ENCODE assay signal across 1 cellular context in the genomic region with DNA sequence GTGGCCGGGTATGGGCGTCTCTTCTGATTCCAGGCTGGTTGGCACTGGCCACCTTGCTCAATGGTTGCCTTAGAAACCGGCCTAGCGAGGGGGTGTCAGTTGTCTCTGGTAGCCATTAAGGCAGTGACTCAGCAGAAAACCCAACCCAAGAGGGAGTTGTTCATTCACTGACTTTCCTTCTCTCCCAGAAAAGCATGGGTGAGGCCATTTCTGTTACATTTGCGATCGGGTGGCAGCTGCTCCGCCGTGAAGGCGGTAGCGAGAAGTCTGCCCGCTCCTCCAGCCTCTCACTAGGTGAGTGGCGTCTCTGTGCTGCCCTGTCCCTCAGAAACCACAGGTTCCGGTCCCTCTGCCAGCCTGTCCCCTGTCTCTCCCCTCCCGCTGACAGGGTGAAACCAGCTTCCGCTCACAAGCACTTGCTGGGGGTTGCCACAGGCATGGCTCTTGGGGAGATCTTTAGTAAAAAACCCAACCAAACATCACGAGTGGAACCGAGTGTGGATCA.
TF ChIP-seq lines count a peak whose summit lies in the region.

No MANE protein-coding gene starts in this region.

TF ChIP-seq in A549, 52 proteins besides CTCF, POLR2A, EP300 and RAD21 (continued from another document):
- TF ChIP-seq EHMT2 (IDR thresholded peaks at IDR 0.05; ENCODE audit: low read depth): no peak
- peak; percentile 91; the same call in 1 of the 2 replicates for TF ChIP-seq EHF (CRISPR knock-in tag; IDR thresholded peaks at IDR 0.05)
- TF ChIP-seq ZC3H11A (IDR thresholded peaks at IDR 0.05): no peak
- TF ChIP-seq HDAC2 (IDR thresholded peaks at IDR 0.05): no peak
- no peak for TF ChIP-seq CEBPB (IDR thresholded peaks at IDR 0.05)
- TF ChIP-seq, protein P1, sequence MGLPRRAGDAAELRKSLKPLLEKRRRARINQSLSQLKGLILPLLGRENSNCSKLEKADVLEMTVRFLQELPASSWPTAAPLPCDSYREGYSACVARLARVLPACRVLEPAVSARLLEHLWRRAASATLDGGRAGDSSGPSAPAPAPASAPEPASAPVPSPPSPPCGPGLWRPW (IDR thresholded peaks at IDR 0.05): no peak
- TF ChIP-seq, protein P2, sequence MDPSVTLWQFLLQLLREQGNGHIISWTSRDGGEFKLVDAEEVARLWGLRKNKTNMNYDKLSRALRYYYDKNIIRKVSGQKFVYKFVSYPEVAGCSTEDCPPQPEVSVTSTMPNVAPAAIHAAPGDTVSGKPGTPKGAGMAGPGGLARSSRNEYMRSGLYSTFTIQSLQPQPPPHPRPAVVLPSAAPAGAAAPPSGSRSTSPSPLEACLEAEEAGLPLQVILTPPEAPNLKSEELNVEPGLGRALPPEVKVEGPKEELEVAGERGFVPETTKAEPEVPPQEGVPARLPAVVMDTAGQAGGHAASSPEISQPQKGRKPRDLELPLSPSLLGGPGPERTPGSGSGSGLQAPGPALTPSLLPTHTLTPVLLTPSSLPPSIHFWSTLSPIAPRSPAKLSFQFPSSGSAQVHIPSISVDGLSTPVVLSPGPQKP (IDR thresholded peaks at IDR 0.05; ENCODE audit: low read depth, low read length): no peak
- TF ChIP-seq, protein P3, sequence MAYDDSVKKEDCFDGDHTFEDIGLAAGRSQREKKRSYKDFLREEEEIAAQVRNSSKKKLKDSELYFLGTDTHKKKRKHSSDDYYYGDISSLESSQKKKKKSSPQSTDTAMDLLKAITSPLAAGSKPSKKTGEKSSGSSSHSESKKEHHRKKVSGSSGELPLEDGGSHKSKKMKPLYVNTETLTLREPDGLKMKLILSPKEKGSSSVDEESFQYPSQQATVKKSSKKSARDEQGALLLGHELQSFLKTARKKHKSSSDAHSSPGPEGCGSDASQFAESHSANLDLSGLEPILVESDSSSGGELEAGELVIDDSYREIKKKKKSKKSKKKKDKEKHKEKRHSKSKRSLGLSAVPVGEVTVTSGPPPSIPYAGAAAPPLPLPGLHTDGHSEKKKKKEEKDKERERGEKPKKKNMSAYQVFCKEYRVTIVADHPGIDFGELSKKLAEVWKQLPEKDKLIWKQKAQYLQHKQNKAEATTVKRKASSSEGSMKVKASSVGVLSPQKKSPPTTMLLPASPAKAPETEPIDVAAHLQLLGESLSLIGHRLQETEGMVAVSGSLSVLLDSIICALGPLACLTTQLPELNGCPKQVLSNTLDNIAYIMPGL (CRISPR knock-in tag; IDR thresholded peaks at IDR 0.05; ENCODE audit: borderline replicate concordance): no peak
- TF ChIP-seq POLR2AphosphoS2 (conservative IDR thresholded peaks at IDR 0.05; ENCODE audit: low read length): no peak
- no peak for TF ChIP-seq NPAS2 (CRISPR knock-in tag; IDR thresholded peaks at IDR 0.05; ENCODE audit: borderline replicate concordance)
- TF ChIP-seq KDM5A (IDR thresholded peaks at IDR 0.05): no peak
- TF ChIP-seq BHLHE40 (IDR thresholded peaks at IDR 0.05; ENCODE audit: low read depth, low read length): no peak
- no peak for TF ChIP-seq CHD4 (IDR thresholded peaks at IDR 0.05; ENCODE audit: borderline replicate concordance)
- TF ChIP-seq, protein P4, sequence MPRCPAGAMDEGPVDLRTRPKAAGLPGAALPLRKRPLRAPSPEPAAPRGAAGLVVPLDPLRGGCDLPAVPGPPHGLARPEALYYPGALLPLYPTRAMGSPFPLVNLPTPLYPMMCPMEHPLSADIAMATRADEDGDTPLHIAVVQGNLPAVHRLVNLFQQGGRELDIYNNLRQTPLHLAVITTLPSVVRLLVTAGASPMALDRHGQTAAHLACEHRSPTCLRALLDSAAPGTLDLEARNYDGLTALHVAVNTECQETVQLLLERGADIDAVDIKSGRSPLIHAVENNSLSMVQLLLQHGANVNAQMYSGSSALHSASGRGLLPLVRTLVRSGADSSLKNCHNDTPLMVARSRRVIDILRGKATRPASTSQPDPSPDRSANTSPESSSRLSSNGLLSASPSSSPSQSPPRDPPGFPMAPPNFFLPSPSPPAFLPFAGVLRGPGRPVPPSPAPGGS (IDR thresholded peaks at IDR 0.05): no peak
